Comparison of ENCODE assay signal across 21 cellular contexts in genomic region chr2:36123995-36124394, GRCh38.
DNase-seq lines count a peak whose midpoint lies in the region; ATAC-seq lines count a peak whose summit lies in the region.
"Had no signal": no experiment of that assay in that cellular context is flagged by ENCODE, and none has a peak within 500 bp of the region (broad histone marks: within the 10 kb centered on the region; RNA-seq: fewer than 3 reads in every experiment).

No MANE protein-coding gene starts in this region.

- H3K27ac Mint-ChIP-seq in activated CD8-positive, alpha-beta memory T cell treated with anti-CD3 and anti-CD28 coated beads, Interleukin-2, amount 10 ng/mL, durations not matched to agents 7 days and 5 days: no peak overlapping the region
- no peak overlapping the region for H3K27ac Mint-ChIP-seq in activated naive CD8-positive, alpha-beta T cell treated with anti-CD3 and anti-CD28 coated beads, Interleukin-2, amount 50 U/mL, for 24 hours
- H3K27ac Mint-ChIP-seq in activated naive CD8-positive, alpha-beta T cell treated with anti-CD3 and anti-CD28 coated beads for 36 hours: no peak overlapping the region
- H3K27ac Mint-ChIP-seq: CD4-positive, CD25-positive, alpha-beta regulatory T cell; CD8-positive, alpha-beta memory T cell; HFFc6 had no signal

- H3K36me3 Mint-ChIP-seq in activated CD8-positive, alpha-beta memory T cell treated with anti-CD3 and anti-CD28 coated beads, Interleukin-2, amount 10 ng/mL, durations not matched to agents 7 days and 5 days: no peaks in the 10 kb centered on the region
- no peaks in the 10 kb centered on the region for H3K36me3 Mint-ChIP-seq in activated naive CD8-positive, alpha-beta T cell treated with anti-CD3 and anti-CD28 coated beads, Interleukin-2, amount 50 U/mL, for 24 hours (ENCODE audit: low read depth)
- no peaks in the 10 kb centered on the region for H3K36me3 Mint-ChIP-seq in activated naive CD8-positive, alpha-beta T cell treated with anti-CD3 and anti-CD28 coated beads for 36 hours
- H3K36me3 Mint-ChIP-seq: CD4-positive, CD25-positive, alpha-beta regulatory T cell had no signal

- H3K9me3 Mint-ChIP-seq in activated CD8-positive, alpha-beta memory T cell treated with anti-CD3 and anti-CD28 coated beads, Interleukin-2, amount 10 ng/mL, durations not matched to agents 7 days and 5 days (ENCODE audit: low read depth): peaks cover 6% of the 10 kb centered on the region
- H3K9me3 Mint-ChIP-seq in activated naive CD8-positive, alpha-beta T cell treated with anti-CD3 and anti-CD28 coated beads, Interleukin-2, amount 50 U/mL, for 24 hours: peaks cover 8% of the 10 kb centered on the region
- H3K9me3 Mint-ChIP-seq in activated naive CD8-positive, alpha-beta T cell treated with anti-CD3 and anti-CD28 coated beads for 36 hours: peaks cover 5% of the 10 kb centered on the region

- CTCF ChIA-PET in activated CD8-positive, alpha-beta memory T cell treated with anti-CD3 and anti-CD28 coated beads, Interleukin-2, amount 10 ng/mL, durations not matched to agents 7 days and 5 days (lab: Charles Lee): no interaction called here

- no peak overlapping the region for H3K4me3 Mint-ChIP-seq in activated CD8-positive, alpha-beta memory T cell treated with anti-CD3 and anti-CD28 coated beads, Interleukin-2, amount 10 ng/mL, durations not matched to agents 7 days and 5 days
- no peak overlapping the region for H3K4me3 Mint-ChIP-seq in activated naive CD8-positive, alpha-beta T cell treated with anti-CD3 and anti-CD28 coated beads, Interleukin-2, amount 50 U/mL, for 24 hours
- no peak overlapping the region for H3K4me3 Mint-ChIP-seq in activated naive CD8-positive, alpha-beta T cell treated with anti-CD3 and anti-CD28 coated beads for 36 hours
- H3K4me3 Mint-ChIP-seq: CD4-positive, CD25-positive, alpha-beta regulatory T cell; CD8-positive, alpha-beta memory T cell; HFFc6 had no signal

- peaks cover 10% of the 10 kb centered on the region for H3K4me1 Mint-ChIP-seq in activated CD8-positive, alpha-beta memory T cell treated with anti-CD3 and anti-CD28 coated beads, Interleukin-2, amount 10 ng/mL, durations not matched to agents 7 days and 5 days
- peaks cover 10% of the 10 kb centered on the region for H3K4me1 Mint-ChIP-seq in activated naive CD8-positive, alpha-beta T cell treated with anti-CD3 and anti-CD28 coated beads, Interleukin-2, amount 50 U/mL, for 24 hours
- H3K4me1 Mint-ChIP-seq in activated naive CD8-positive, alpha-beta T cell treated with anti-CD3 and anti-CD28 coated beads for 36 hours: no peaks in the 10 kb centered on the region
- H3K4me1 Mint-ChIP-seq: CD4-positive, CD25-positive, alpha-beta regulatory T cell; CD8-positive, alpha-beta memory T cell had no signal

- H3K27me3 Mint-ChIP-seq in activated CD8-positive, alpha-beta memory T cell treated with anti-CD3 and anti-CD28 coated beads, Interleukin-2, amount 10 ng/mL, durations not matched to agents 7 days and 5 days: peaks cover 45% of the 10 kb centered on the region
- peaks cover 22% of the 10 kb centered on the region for H3K27me3 Mint-ChIP-seq in activated naive CD8-positive, alpha-beta T cell treated with anti-CD3 and anti-CD28 coated beads, Interleukin-2, amount 50 U/mL, for 24 hours
- peaks cover 7% of the 10 kb centered on the region for H3K27me3 Mint-ChIP-seq in activated naive CD8-positive, alpha-beta T cell treated with anti-CD3 and anti-CD28 coated beads for 36 hours
- H3K27me3 Mint-ChIP-seq: CD4-positive, CD25-positive, alpha-beta regulatory T cell had no signal

- ATAC-seq in activated CD8-positive, alpha-beta memory T cell treated with anti-CD3 and anti-CD28 coated beads, Interleukin-2, amount 10 ng/mL, durations not matched to agents 7 days and 5 days: peak; percentile 39
- peak; percentile 69 for ATAC-seq in activated naive CD8-positive, alpha-beta T cell treated with anti-CD3 and anti-CD28 coated beads, Interleukin-2, amount 50 U/mL, for 24 hours
- ATAC-seq in stimulated activated naive CD8-positive, alpha-beta T cell treated with anti-CD3 and anti-CD28 coated beads, Interleukin-15, Interleukin-2, amounts not matched to agents 100 U/mL and 50 U/mL, for 24 hours: peak; percentile 78
- no peak for ATAC-seq in HG03159 (IDR thresholded peaks at IDR 0.05; ENCODE audit: unreplicated experiment)
- ATAC-seq: GM12878, HCT116 had no signal

- no peak for DNase-seq in activated CD8-positive, alpha-beta memory T cell treated with anti-CD3 and anti-CD28 coated beads, Interleukin-2, amount 10 ng/mL, durations not matched to agents 7 days and 5 days
- DNase-seq in activated CD8-positive, alpha-beta memory T cell treated with anti-CD3 and anti-CD28 coated beads, Interleukin-2, amount 50 U/mL, for 4 hours: no peak
- no peak for DNase-seq in activated naive CD8-positive, alpha-beta T cell treated with anti-CD3 and anti-CD28 coated beads, Interleukin-2, amount 50 U/mL, for 24 hours
- DNase-seq in activated naive CD8-positive, alpha-beta T cell treated with anti-CD3 and anti-CD28 coated beads for 36 hours: no peak
- no peak for DNase-seq in stimulated activated naive CD8-positive, alpha-beta T cell treated with anti-CD3 and anti-CD28 coated beads, Interleukin-15, Interleukin-2, amounts not matched to agents 100 U/mL and 50 U/mL, for 24 hours
- DNase-seq: ACHN; BE2C; C1 segment of cervical spinal cord; CD4-positive, CD25-positive, alpha-beta regulatory T cell; CD8-positive, alpha-beta memory T cell; COR-L47; DMS 273 treated with DMSO at 0.1 percent for 48 hours; DMS53; DND-41; EL; GOT3; H7; HFFc6 had no signal
